8 cellular contexts compared by ENCODE assay signal in the genomic region with DNA sequence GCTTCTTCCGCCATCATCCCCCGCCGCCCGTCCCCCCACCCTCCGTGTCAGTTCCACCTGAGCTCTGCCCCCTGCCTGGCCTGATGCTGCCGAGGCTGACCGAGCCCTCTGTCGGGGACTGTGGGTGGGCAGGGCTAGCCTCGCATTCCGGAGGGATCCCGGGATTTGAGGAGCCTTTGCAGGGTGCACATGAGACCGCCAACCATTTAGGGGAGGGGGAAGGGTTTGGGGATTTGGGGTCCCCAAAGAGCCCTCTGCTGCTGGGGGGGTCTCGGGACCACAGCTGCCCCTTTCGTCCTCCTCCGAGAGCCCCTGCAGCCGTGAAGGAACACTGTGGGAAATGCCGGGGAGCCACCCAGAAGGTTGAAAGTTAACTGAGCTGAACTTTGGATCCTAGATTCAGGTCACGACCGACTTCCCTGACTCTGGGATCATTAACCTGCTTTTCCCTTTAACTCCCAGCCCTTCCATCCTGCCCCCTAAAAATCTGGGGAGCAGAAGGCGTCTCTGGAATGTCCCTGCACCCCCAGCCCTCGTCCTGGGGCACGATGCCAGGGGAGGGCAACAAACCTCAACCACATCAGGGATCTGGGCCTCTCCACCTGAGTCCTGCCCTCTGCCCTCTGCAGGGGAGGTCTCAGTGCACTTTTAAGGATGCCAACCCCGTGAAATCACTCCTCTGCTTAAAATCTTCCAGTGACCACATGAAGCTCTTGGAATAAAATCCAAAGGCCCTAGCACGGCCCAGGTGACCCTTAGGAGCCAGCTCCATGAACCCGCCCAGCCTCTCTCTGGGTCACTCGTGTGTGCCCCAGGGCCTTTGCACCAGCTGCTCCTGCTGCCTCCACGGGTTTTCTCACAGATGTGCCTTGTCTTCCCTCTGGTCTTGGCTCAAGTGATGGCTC.
A peak's percentile ranks its signal among the peaks of the same experiment; 100 is the strongest.
DNase-seq lines count a peak whose midpoint lies in the region; ATAC-seq, FAIRE-seq and TF ChIP-seq lines count a peak whose summit lies in the region.

No MANE protein-coding gene starts in this region.

- H2AFZ ChIP-seq in K562 (ENCODE audit: low read depth, low read length) = no peak overlapping the region

- TF ChIP-seq RAD21 in K562 (CRISPR knock-in tag; conservative IDR thresholded peaks at IDR 0.05 in 1 of 2, IDR thresholded peaks at IDR 0.05 in 1 of 2) = no peak

- no peak overlapping the region for H3K4me2 ChIP-seq in K562 (ENCODE audit: insufficient read depth, low read length)

- H3K9me3 ChIP-seq in K562 (replicated peaks; ENCODE audit: control insufficient read depth, insufficient read depth, low read depth, low read length) (no peaks in the 10 kb centered on the region), lower lobe of right lung (no peaks in the 10 kb centered on the region), WERI-Rb-1 (ENCODE audit: severe bottlenecking) (no peaks in the 10 kb centered on the region)

- H3K27ac Mint-ChIP-seq in activated CD4-positive, alpha-beta T cell treated with anti-CD3 and anti-CD28 coated beads for 36 hours = no peak overlapping the region

- H3K27me3 ChIP-seq in K562 (ENCODE audit: control insufficient read depth in 2 of 2, insufficient read depth in 2 of 2, low read length in 2 of 2) (no peaks in the 10 kb centered on the region), lower lobe of right lung (ENCODE audit: low read depth) (no peaks in the 10 kb centered on the region), WERI-Rb-1 (ENCODE audit: insufficient read depth, low read depth, severe bottlenecking) (no peaks in the 10 kb centered on the region)

- H3K4me1 ChIP-seq in K562 (replicated peaks in 1 of 2; ENCODE audit: control insufficient read depth in 2 of 2, insufficient read depth in 2 of 2, low read length in 2 of 2) = peaks cover 4 to 65% of the 10 kb centered on the region in 2 experiments
- H3K4me1 ChIP-seq in lower lobe of right lung = peaks cover 92% of the 10 kb centered on the region

- H3K9me3 Mint-ChIP-seq in activated CD4-positive, alpha-beta T cell treated with anti-CD3 and anti-CD28 coated beads for 36 hours (ENCODE audit: low read depth) = no peaks in the 10 kb centered on the region

- intact Hi-C loops in activated CD4-positive, alpha-beta T cell treated with anti-CD3 and anti-CD28 coated beads for 36 hours (cut with DNase I, micrococcal nuclease) = loop anchor here (1.0 to 5.0 kb wide), 5 partner anchors 64 to 378 kb away; no protein-coding TSS in a partner anchor
- intact Hi-C loops in K562 (cut with micrococcal nuclease) (no loop called here), lower lobe of right lung (cut with DNase I) (no loop called here)

- H3K4me3 ChIP-seq in K562 (no peak overlapping the region), lower lobe of right lung (peak overlapping the region; percentile 68), WERI-Rb-1 (ENCODE audit: low read depth, low read length) (no peak overlapping the region)

- DNase-seq in activated CD4-positive, alpha-beta T cell treated with anti-CD3 and anti-CD28 coated beads for 36 hours = no peak
- no peak for DNase-seq in activated CD4-positive, alpha-beta T cell treated with anti-CD3 and anti-CD28 coated beads, Interleukin-2, amount 50 U/mL, for 4 hours
- no peak for DNase-seq in K562 (ENCODE audit: extremely low read depth in 1 of 4, low spot score in 3 of 4)
- DNase-seq in lower lobe of right lung = no peak
- DNase-seq in AG20443 (ENCODE audit: low spot score) = no peak
- no peak for DNase-seq in WERI-Rb-1

- ATAC-seq in activated CD4-positive, alpha-beta T cell treated with anti-CD3 and anti-CD28 coated beads for 36 hours = no peak
- ATAC-seq in K562 (no peak), lower lobe of right lung (no peak), GM18502 (IDR thresholded peaks at IDR 0.05; ENCODE audit: poor library complexity, unreplicated experiment) (no peak)

- peaks cover 10% of the 10 kb centered on the region for H3K36me3 Mint-ChIP-seq in activated CD4-positive, alpha-beta T cell treated with anti-CD3 and anti-CD28 coated beads for 36 hours (ENCODE audit: low read depth)

- H4K20me1 ChIP-seq in K562 (replicated peaks; ENCODE audit: control insufficient read depth, insufficient read depth, low read length) = no peaks in the 10 kb centered on the region; the same call in 1 of the 2 replicates

- CTCF ChIA-PET in activated CD4-positive, alpha-beta T cell treated with anti-CD3 and anti-CD28 coated beads for 36 hours (lab: Charles Lee) = interaction anchor here (0.6 to 1.4 kb wide), 3 partner anchors 10 to 38 kb away, joined by 3 to 4 read pairs (median 4); no protein-coding TSS in a partner anchor
- CTCF ChIA-PET in K562 (lab: Yijun Ruan, JAX; ENCODE audit: low intra/inter-chr PET ratio) = no interaction called here

- no peak for TF ChIP-seq CTCF in K562 (IDR thresholded peaks at IDR 0.05 in 2 of 3, conservative IDR thresholded peaks at IDR 0.05 in 1 of 3; ENCODE audit: insufficient read depth in 2 of 3, low read depth in 1 of 3, low read length in 3 of 3)
- TF ChIP-seq CTCF in lower lobe of right lung (IDR thresholded peaks at IDR 0.05) = no peak
- TF ChIP-seq CTCF in WERI-Rb-1 (IDR thresholded peaks at IDR 0.05; ENCODE audit: low read depth, low read length) = no peak

- H3K27ac ChIP-seq in K562 (ENCODE audit: extremely low read depth, low read depth, low read length) = no peak overlapping the region
- H3K27ac ChIP-seq in lower lobe of right lung = peak overlapping the region; percentile 89
- peak overlapping the region; percentile 44 for H3K27ac ChIP-seq in temporal lobe (ENCODE audit: low read depth, low read length)
- no peak overlapping the region; the same call in 1 of the 2 replicates for H3K27ac ChIP-seq in WERI-Rb-1

- in situ Hi-C loops in K562 (cut with MboI) = no loop called here

- no TSS peak for BruUV-seq in K562 (replicated peaks; lab: Mats Ljungman, UMichigan)

- H3K9me1 ChIP-seq in K562 (ENCODE audit: control insufficient read depth, insufficient read depth, low read length) = no peaks in the 10 kb centered on the region

- no peak overlapping the region for H3K9ac ChIP-seq in K562 (ENCODE audit: insufficient read depth in 1 of 2, low read depth in 2 of 2, low read length in 2 of 2)

- TF ChIP-seq EP300 in K562 (IDR thresholded peaks at IDR 0.05; ENCODE audit: low read length) = no peak

- peaks cover 43% of the 10 kb centered on the region for H3K4me1 Mint-ChIP-seq in activated CD4-positive, alpha-beta T cell treated with anti-CD3 and anti-CD28 coated beads for 36 hours

- 86% methylated on average over 14 of the region's 27 CpGs for WGBS in K562 (ENCODE audit: insufficient coverage, low coverage, missing lambda C conversion rate)

- no peak for TF ChIP-seq POLR2A in K562 (conservative IDR thresholded peaks at IDR 0.05)

- no peaks in the 10 kb centered on the region for H3K79me2 ChIP-seq in K562 (ENCODE audit: control insufficient read depth, insufficient read depth, low read length)

- no peaks in the 10 kb centered on the region for H3K27me3 Mint-ChIP-seq in activated CD4-positive, alpha-beta T cell treated with anti-CD3 and anti-CD28 coated beads for 36 hours

- FAIRE-seq in K562 (lab: Jason Lieb, UNC) = no peak

- peaks cover 25% of the 10 kb centered on the region; the same call in 2 of the 3 replicates for H3K36me3 ChIP-seq in K562 (ENCODE audit: control insufficient read depth, insufficient read depth, low read length)
- peaks cover 40% of the 10 kb centered on the region for H3K36me3 ChIP-seq in lower lobe of right lung
- H3K36me3 ChIP-seq in WERI-Rb-1 = peaks cover 63% of the 10 kb centered on the region

- peak overlapping the region; percentile 44 for H3K4me3 Mint-ChIP-seq in activated CD4-positive, alpha-beta T cell treated with anti-CD3 and anti-CD28 coated beads for 36 hours

- POLR2A ChIA-PET in activated CD4-positive, alpha-beta T cell treated with anti-CD3 and anti-CD28 coated beads for 36 hours (lab: Charles Lee) = interaction anchor here (0.7 to 1.2 kb wide), 2 partner anchors 33 to 385 kb away, joined by 3 read pairs; no protein-coding TSS in a partner anchor
- POLR2A ChIA-PET in K562 (lab: Yijun Ruan, JAX) = interaction anchor here (0.5 to 1.4 kb wide), 2 partner anchors 9 to 343 kb away, joined by 3 to 4 read pairs; no protein-coding TSS in a partner anchor

TF ChIP-seq in K562, 482 proteins besides CTCF, POLR2A, EP300 and RAD21:
- no peak for TF ChIP-seq ZNF311 (CRISPR knock-in tag; IDR thresholded peaks at IDR 0.05)
- TF ChIP-seq RBM25 (IDR thresholded peaks at IDR 0.05; ENCODE audit: low read depth, low read length, severe bottlenecking) = peak; percentile 68
- TF ChIP-seq SAFB2 (IDR thresholded peaks at IDR 0.05; ENCODE audit: borderline replicate concordance, low read depth, low read length, severe bottlenecking) = no peak
- no peak for TF ChIP-seq CREB1 (IDR thresholded peaks at IDR 0.05)
- no peak for TF ChIP-seq CREB1 (CRISPR knock-in tag; IDR thresholded peaks at IDR 0.05)
- no peak for TF ChIP-seq PRMT5 (CRISPR knock-in tag; IDR thresholded peaks at IDR 0.05)

Comparison
In these comparisons a context has a peak if more than half of its experiments do, and no peak if none do; other contexts are left out.
1. H3K27ac ChIP-seq: peak in lower lobe of right lung (single experiment) and temporal lobe (single experiment); none in K562 (single experiment) and WERI-Rb-1 (single experiment).
2. intact Hi-C loops: an anchor here in activated CD4-positive, alpha-beta T cell treated with anti-CD3 and anti-CD28 coated beads for 36 hours (1.0 to 5.0 kb wide); none called in K562 and lower lobe of right lung.